Comparison of ENCODE assay signal across 9 cellular contexts in genomic region chr22:40491990-40492631, GRCh38.
DNase-seq lines count a peak whose midpoint lies in the region; ATAC-seq, FAIRE-seq and TF ChIP-seq lines count a peak whose summit lies in the region.
"Had no signal": no experiment of that assay in that cellular context is flagged by ENCODE, and none has a peak within 500 bp of the region (broad histone marks: within the 10 kb centered on the region; RNA-seq: fewer than 3 reads in every experiment).

No MANE protein-coding gene starts in this region.

- H3K27me3 ChIP-seq in ACC112 (ENCODE audit: insufficient read depth, low read length) = no peaks in the 10 kb centered on the region
- H3K27me3 ChIP-seq in left ventricle myocardium inferior (ENCODE audit: low read depth) = no peaks in the 10 kb centered on the region

- in situ Hi-C loops in SK-MEL-5 (cut with HindIII; ENCODE audit: low pct_unique_long_range_greater_than_20kb, low sequenced_read_pairs) = no loop called here

- TF ChIP-seq POLR2A in H54 (IDR thresholded peaks at IDR 0.05; ENCODE audit: low read depth, low read length) = no peak

- peaks cover 20% of the 10 kb centered on the region for H3K79me2 ChIP-seq in ACC112 (ENCODE audit: control insufficient read depth, insufficient read depth, low read length, unreplicated experiment)

- H3K36me3 ChIP-seq in ACC112 (ENCODE audit: insufficient read depth, low read length) (no peaks in the 10 kb centered on the region), left ventricle myocardium inferior (no peaks in the 10 kb centered on the region)

- ATAC-seq in GM18868 (IDR thresholded peaks at IDR 0.05; ENCODE audit: unreplicated experiment) (peak; percentile 88), HG03064 (IDR thresholded peaks at IDR 0.05; ENCODE audit: low read depth, unreplicated experiment) (peak; percentile 83)

- intact Hi-C loops in left ventricle myocardium inferior (cut with micrococcal nuclease) = no loop called here

- no peak for TF ChIP-seq CTCF in left ventricle myocardium inferior (IDR thresholded peaks at IDR 0.05; ENCODE audit: borderline replicate concordance)

- DNase-seq in SK-MEL-5 (ENCODE audit: low read depth, low spot score) (peak; percentile 40), left ventricle myocardium inferior (no peak), stromal cell of bone marrow (ENCODE audit: low read depth) (peak; percentile 61), HCEC 1CT (no peak), H54 (ENCODE audit: insufficient read length, low spot score) (no peak)

- H2AFZ ChIP-seq in ACC112 (ENCODE audit: low read length, unreplicated experiment) = peak overlapping the region; percentile 14

- H3K9me3 ChIP-seq in left ventricle myocardium inferior (replicated peaks) = no peaks in the 10 kb centered on the region

- H3K27ac ChIP-seq in ACC112 (ENCODE audit: low read depth, low read length) = peak overlapping the region; percentile 70
- peak overlapping the region; percentile 87 for H3K27ac ChIP-seq in left ventricle myocardium inferior (replicated peaks)

- H3K4me3 ChIP-seq in ACC112 (ENCODE audit: low read depth, low read length) (peak overlapping the region; percentile 52), left ventricle myocardium inferior (peak overlapping the region; percentile 38)

- no peak for FAIRE-seq in H54 (lab: Jason Lieb, UNC)
- FAIRE-seq: colon had no signal

- H3K4me1 ChIP-seq in ACC112 (ENCODE audit: control insufficient read depth, insufficient read depth, low read length, unreplicated experiment) = peaks cover 38% of the 10 kb centered on the region
- H3K4me1 ChIP-seq in left ventricle myocardium inferior = peaks cover 68% of the 10 kb centered on the region

Comparison
In these comparisons a context has a peak if more than half of its experiments do, and no peak if none do; other contexts are left out.
1. DNase-seq: peak in SK-MEL-5 (single experiment) and stromal cell of bone marrow (single experiment); none in left ventricle myocardium inferior (single experiment), HCEC 1CT (single experiment) and H54 (single experiment).